ENCODE assay signal across 14 cellular contexts in the genomic region with DNA sequence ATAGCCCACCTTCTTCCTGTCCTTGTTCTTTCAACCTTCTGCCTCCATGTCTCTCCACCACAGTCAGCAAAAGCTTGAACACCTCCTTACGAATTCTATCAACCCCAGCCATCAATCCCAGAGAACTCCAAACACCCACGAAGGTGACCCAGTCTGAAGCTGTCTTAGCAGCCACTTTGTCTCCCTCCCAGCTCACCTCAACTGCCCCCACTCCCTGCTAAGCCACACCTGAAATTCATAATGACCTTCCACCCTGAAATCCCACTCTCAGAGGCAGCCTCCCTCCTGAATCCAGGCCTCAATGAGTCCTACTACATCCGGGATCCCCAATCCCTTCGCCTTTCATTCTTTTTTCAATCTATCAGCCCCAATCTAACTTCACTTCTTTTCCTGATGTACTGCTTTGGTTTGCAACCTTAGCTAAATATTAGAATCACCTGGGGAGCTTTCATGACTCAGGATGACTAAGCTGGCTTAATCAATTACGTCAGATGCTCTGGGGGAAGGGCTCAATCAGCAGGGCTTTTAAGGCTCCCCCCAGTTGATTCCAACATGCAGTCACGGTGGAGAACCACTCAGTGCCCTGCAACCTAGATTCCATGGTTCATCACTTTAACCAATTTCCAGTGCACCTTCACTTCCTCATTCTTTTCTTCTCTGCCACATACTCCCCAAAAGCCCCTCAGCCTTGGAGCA. TPM values are rescaled to one million over a fixed set of nuclear protein-coding genes. Genes with fewer than 3 reads are reported as not detected.
A peak's percentile ranks its signal among the peaks of the same experiment; 100 is the strongest.
DNase-seq lines count a peak whose midpoint lies in the region; ATAC-seq, FAIRE-seq and TF ChIP-seq lines count a peak whose summit lies in the region.
"Had no signal": no experiment of that assay in that cellular context is flagged by ENCODE, and none has a peak within 500 bp of the region (broad histone marks: within the 10 kb centered on the region; RNA-seq: fewer than 3 reads in every experiment).

No MANE protein-coding gene starts in this region.

- H3K79me2 ChIP-seq in astrocyte (ENCODE audit: insufficient read depth, low read length): no peaks in the 10 kb centered on the region

- peaks cover 12% of the 10 kb centered on the region for H3K4me1 ChIP-seq in astrocyte (ENCODE audit: insufficient read depth, low read length)
- H3K4me1 ChIP-seq in testis: no peaks in the 10 kb centered on the region

- no peaks in the 10 kb centered on the region for H3K27me3 ChIP-seq in astrocyte (ENCODE audit: insufficient read depth, low read length)
- no peaks in the 10 kb centered on the region for H3K27me3 ChIP-seq in testis
- H3K27me3 ChIP-seq: neutrophil had no signal

- no peak overlapping the region for H2AFZ ChIP-seq in astrocyte (ENCODE audit: low read depth, low read length)

- H3K36me3 Mint-ChIP-seq in astrocyte (ENCODE audit: low read depth, unreplicated experiment) (peaks cover 3% of the 10 kb centered on the region), glutamatergic neuron (ENCODE audit: unreplicated experiment) (peaks cover 12% of the 10 kb centered on the region)

- H3K9ac ChIP-seq in astrocyte (ENCODE audit: low read length): no peak overlapping the region

- no peaks in the 10 kb centered on the region for H3K27me3 Mint-ChIP-seq in astrocyte (ENCODE audit: low read depth, unreplicated experiment)
- peaks cover 2% of the 10 kb centered on the region for H3K27me3 Mint-ChIP-seq in glutamatergic neuron (ENCODE audit: unreplicated experiment)

- H3K4me1 Mint-ChIP-seq in astrocyte (ENCODE audit: low read depth, unreplicated experiment) (peaks cover 16% of the 10 kb centered on the region), glutamatergic neuron (ENCODE audit: low read depth, unreplicated experiment) (peaks cover 5% of the 10 kb centered on the region)
- H3K4me1 Mint-ChIP-seq: activated B cell treated with CpG ODN at 0.5 μM for 24 hours had no signal

- in situ Hi-C loops in ACHN (cut with HindIII; ENCODE audit: low pct_ligation_motif_present, low pct_unique_long_range_greater_than_20kb, low sequenced_read_pairs): no loop called here

- TF ChIP-seq CTCF in astrocyte (IDR thresholded peaks at IDR 0.05; ENCODE audit: insufficient read depth, low read depth, low read length) (no peak), testis (IDR thresholded peaks at IDR 0.05) (no peak), glutamatergic neuron (IDR thresholded peaks at IDR 0.05; ENCODE audit: partially characterized antibody, unreplicated experiment) (no peak)

- ATAC-seq in GM21528 (IDR thresholded peaks at IDR 0.05; ENCODE audit: low FRiP score, unreplicated experiment): no peak

- no peak overlapping the region for H3K27ac ChIP-seq in astrocyte (ENCODE audit: low read depth, low read length)
- no peak overlapping the region for H3K27ac ChIP-seq in testis
- H3K27ac ChIP-seq: neutrophil had no signal

- peaks cover 4% of the 10 kb centered on the region for H3K9me3 Mint-ChIP-seq in astrocyte (ENCODE audit: unreplicated experiment)
- H3K9me3 Mint-ChIP-seq in glutamatergic neuron (ENCODE audit: unreplicated experiment): no peaks in the 10 kb centered on the region
- H3K9me3 Mint-ChIP-seq: activated B cell treated with CpG ODN at 0.5 μM for 24 hours had no signal

- H3K36me3 ChIP-seq in astrocyte (ENCODE audit: insufficient read depth, low read length) (no peaks in the 10 kb centered on the region), testis (ENCODE audit: low read depth, missing control alignments) (no peaks in the 10 kb centered on the region)
- H3K36me3 ChIP-seq: neutrophil had no signal

- intact Hi-C loops in testis (cut with DNase I; ENCODE audit: low total_unique reads): no loop called here

- H3K4me3 Mint-ChIP-seq in astrocyte (ENCODE audit: unreplicated experiment): no peak overlapping the region
- H3K4me3 Mint-ChIP-seq in glutamatergic neuron (ENCODE audit: unreplicated experiment): no peak overlapping the region
- H3K4me3 Mint-ChIP-seq: activated B cell treated with CpG ODN at 0.5 μM for 24 hours had no signal

- H3K4me3 ChIP-seq in astrocyte (ENCODE audit: insufficient read depth, low read depth, low read length) (no peak overlapping the region), testis (no peak overlapping the region)

- H3K27ac Mint-ChIP-seq in astrocyte (ENCODE audit: unreplicated experiment): peak overlapping the region; percentile 30
- H3K27ac Mint-ChIP-seq in glutamatergic neuron (ENCODE audit: unreplicated experiment): no peak overlapping the region
- H3K27ac Mint-ChIP-seq: activated B cell treated with CpG ODN at 0.5 μM for 24 hours had no signal

- peak overlapping the region; percentile 53 for H3K4me2 ChIP-seq in astrocyte (ENCODE audit: low read length)

- TF ChIP-seq POLR2A in testis (IDR thresholded peaks at IDR 0.05): no peak

- peaks cover 4% of the 10 kb centered on the region for H3K9me3 ChIP-seq in astrocyte (ENCODE audit: insufficient read depth, low read depth, low read length)
- no peaks in the 10 kb centered on the region for H3K9me3 ChIP-seq in testis
- H3K9me3 ChIP-seq: neutrophil had no signal

- DNase-seq in ACHN (peak; percentile 5), HK-2 (ENCODE audit: unreplicated experiment) (peak; percentile 45), astrocyte (ENCODE audit: low read depth) (peak; percentile 52), glomerular visceral epithelial cell (ENCODE audit: extremely low spot score) (peak; percentile 85), testis (no peak), NCI-H345 treated with DMSO at 0.1 percent for 48 hours (lab: John Stamatoyannopoulos, UW; ENCODE audit: unreplicated experiment) (no peak), glutamatergic neuron (no peak)
- DNase-seq: activated B cell treated with CpG ODN at 0.5 μM for 24 hours, NCI-H2227 treated with DMSO at 0.1 percent for 48 hours, Right ventricle myocardium superior had no signal

- FAIRE-seq in astrocyte (lab: Jason Lieb, UNC): no peak
- FAIRE-seq: G401.6 had no signal

- 83 to 93% methylated on average over 6 of the region's 6 CpGs for WGBS in testis, 2 donors

- H4K20me1 ChIP-seq in astrocyte (ENCODE audit: insufficient read depth, low read length): no peaks in the 10 kb centered on the region

RNA-seq across cellular contexts. Expression of gene BHMT, which starts 32.2 kb away (rescaled TPM):
- total RNA-seq in astrocyte (not detected in 2 replicates), testis (under 1 TPM in 1 of 2 donors, not detected in 1; 0.25 TPM), glutamatergic neuron (ENCODE audit: unreplicated experiment) (20.4 TPM)
- polyA plus RNA-seq in testis (ENCODE audit: insufficient read depth, low read depth, low replicate concordance): 1.3 TPM
- total RNA-seq: activated B cell treated with CpG ODN at 0.5 μM for 24 hours, lung microvascular endothelial cell had no signal

Comparison
In these comparisons a context has a peak if more than half of its experiments do, and no peak if none do; other contexts are left out.
1. DNase-seq: peak in ACHN (single experiment), HK-2 (single experiment), astrocyte (single experiment) and glomerular visceral epithelial cell (single experiment); none in testis (single experiment), NCI-H345 treated with DMSO at 0.1 percent for 48 hours (single experiment) and glutamatergic neuron (single experiment).
2. RNA of gene BHMT, which starts 32.2 kb away (total RNA-seq): 20.4 TPM in glutamatergic neuron (single experiment); 0.25 TPM in testis and not detected in astrocyte; every median in the first group is over 10 times any median in the second.